ENCODE assay signal across 8 cellular contexts in the genomic region with DNA sequence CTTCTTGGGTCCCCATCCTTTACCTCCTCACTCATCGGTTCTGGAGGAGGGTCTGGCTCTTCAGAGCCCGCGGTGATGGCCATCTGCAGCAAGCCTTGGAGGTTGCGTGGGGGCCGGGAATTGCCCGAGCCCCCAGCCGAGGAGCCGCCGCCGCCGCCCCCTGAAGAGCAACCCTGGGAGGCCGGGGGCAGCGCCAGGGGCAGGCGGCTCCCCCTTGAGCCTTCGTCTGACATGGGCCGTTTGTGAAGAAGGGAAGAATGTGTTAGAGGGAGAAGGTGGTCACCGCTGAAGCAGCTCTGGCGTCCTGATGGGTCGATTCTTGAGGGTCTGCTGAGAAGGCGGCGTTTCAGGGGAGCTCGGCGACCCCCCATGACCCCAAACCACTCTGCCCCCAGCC. TPM values are rescaled to one million over a fixed set of nuclear protein-coding genes. Genes with fewer than 3 reads are reported as not detected.
DNase-seq lines count a peak whose midpoint lies in the region; ATAC-seq and TF ChIP-seq lines count a peak whose summit lies in the region.

No MANE protein-coding gene starts in this region.

- CTCF ChIA-PET in activated CD8-positive, alpha-beta memory T cell treated with anti-CD3 and anti-CD28 coated beads, Interleukin-2, amount 10 ng/mL, durations not matched to agents 7 days and 5 days (lab: Charles Lee): interaction anchor here (1.1 to 3.6 kb wide), 9 partner anchors 13 to 347 kb away, joined by 3 to 18 read pairs (median 4); no protein-coding TSS in a partner anchor

- DNase-seq in activated CD8-positive, alpha-beta memory T cell treated with anti-CD3 and anti-CD28 coated beads, Interleukin-2, amount 10 ng/mL, durations not matched to agents 7 days and 5 days: no peak
- no peak for DNase-seq in activated CD8-positive, alpha-beta memory T cell treated with anti-CD3 and anti-CD28 coated beads, Interleukin-2, amount 50 U/mL, for 4 hours
- no peak for DNase-seq in astrocyte of the cerebellum (ENCODE audit: low read depth)
- no peak for DNase-seq in right lobe of liver
- no peak for DNase-seq in epidermal melanocyte (ENCODE audit: insufficient read length, low spot score)
- DNase-seq in activated CD4-positive, alpha-beta T cell treated with anti-CD3 and anti-CD28 coated beads, Interleukin-2, amount 50 U/mL, for 4 hours: no peak
- no peak for DNase-seq in NCI-H2196 treated with DMSO at 0.1 percent for 48 hours (lab: John Stamatoyannopoulos, UW; ENCODE audit: unreplicated experiment)

- TF ChIP-seq CTCF in astrocyte of the cerebellum (IDR thresholded peaks at IDR 0.05; ENCODE audit: low read depth, low read length, missing control alignments) (no peak), right lobe of liver (IDR thresholded peaks at IDR 0.05) (no peak)

- H3K36me3 ChIP-seq in right lobe of liver (peaks cover 0 to 6% (median 0%) of the 10 kb centered on the region in 4 donors), thymus (ENCODE audit: control insufficient read depth, insufficient read depth) (peaks cover 16% of the 10 kb centered on the region)

- H3K4me3 ChIP-seq in astrocyte of the cerebellum (ENCODE audit: low read depth, low read length) (peak overlapping the region; percentile 82), right lobe of liver (peak overlapping the region; percentile 63 to 77 (median 68)), thymus (ENCODE audit: low read length) (peak overlapping the region; percentile 90)

- WGBS in right lobe of liver (ENCODE audit: insufficient coverage, low coverage, low lambda C conversion rate, missing lambda C conversion rate): 8% methylated on average over 11 of the region's 23 CpGs
- WGBS in thymus: 18% methylated on average over 23 of the region's 23 CpGs

- H3K4me1 Mint-ChIP-seq in activated CD8-positive, alpha-beta memory T cell treated with anti-CD3 and anti-CD28 coated beads, Interleukin-2, amount 10 ng/mL, durations not matched to agents 7 days and 5 days: peaks cover 62% of the 10 kb centered on the region

- peak overlapping the region; percentile 91 for H3K4me3 Mint-ChIP-seq in activated CD8-positive, alpha-beta memory T cell treated with anti-CD3 and anti-CD28 coated beads, Interleukin-2, amount 10 ng/mL, durations not matched to agents 7 days and 5 days

- no peaks in the 10 kb centered on the region for H3K9me3 ChIP-seq in right lobe of liver
- no peaks in the 10 kb centered on the region for H3K9me3 ChIP-seq in thymus (ENCODE audit: control insufficient read depth)

- TF ChIP-seq POLR2A in right lobe of liver (IDR thresholded peaks at IDR 0.05): no peak

- peaks cover 4% of the 10 kb centered on the region for H3K27me3 Mint-ChIP-seq in activated CD8-positive, alpha-beta memory T cell treated with anti-CD3 and anti-CD28 coated beads, Interleukin-2, amount 10 ng/mL, durations not matched to agents 7 days and 5 days

- peak overlapping the region; percentile 98 for H3K27ac Mint-ChIP-seq in activated CD8-positive, alpha-beta memory T cell treated with anti-CD3 and anti-CD28 coated beads, Interleukin-2, amount 10 ng/mL, durations not matched to agents 7 days and 5 days

- H3K36me3 Mint-ChIP-seq in activated CD8-positive, alpha-beta memory T cell treated with anti-CD3 and anti-CD28 coated beads, Interleukin-2, amount 10 ng/mL, durations not matched to agents 7 days and 5 days: peaks cover 4% of the 10 kb centered on the region

- in situ Hi-C loops in astrocyte of the cerebellum (cut with HindIII; ENCODE audit: low sequenced_read_pairs): no loop called here

- H3K27me3 ChIP-seq in right lobe of liver: no peaks in the 10 kb centered on the region
- H3K27me3 ChIP-seq in thymus (ENCODE audit: control insufficient read depth, insufficient read depth): no peaks in the 10 kb centered on the region

- no peak for ATAC-seq in activated CD8-positive, alpha-beta memory T cell treated with anti-CD3 and anti-CD28 coated beads, Interleukin-2, amount 10 ng/mL, durations not matched to agents 7 days and 5 days
- no peak for ATAC-seq in right lobe of liver

- H3K4me1 ChIP-seq in right lobe of liver: peaks cover 0 to 12% (median 0%) of the 10 kb centered on the region in 4 donors
- H3K4me1 ChIP-seq in thymus (ENCODE audit: control insufficient read depth, insufficient read depth, low read length): peaks cover 7% of the 10 kb centered on the region

- intact Hi-C loops in right lobe of liver (cut with DNase I): no loop called here

- no peaks in the 10 kb centered on the region for H3K9me3 Mint-ChIP-seq in activated CD8-positive, alpha-beta memory T cell treated with anti-CD3 and anti-CD28 coated beads, Interleukin-2, amount 10 ng/mL, durations not matched to agents 7 days and 5 days (ENCODE audit: low read depth)

- H3K27ac ChIP-seq in right lobe of liver (peak overlapping the region in 1 of 3 donors; percentile 43), thymus (ENCODE audit: low read depth) (peak overlapping the region; percentile 91)

RNA-seq across cellular contexts. Expression of a gene that starts 0.5 kb away (rescaled TPM):
- total RNA-seq in activated CD8-positive, alpha-beta memory T cell treated with anti-CD3 and anti-CD28 coated beads, Interleukin-2, amount 10 ng/mL, durations not matched to agents 7 days and 5 days: 10 to 100 TPM; 35.0 to 38.2 TPM
- total RNA-seq in right lobe of liver: 10 to 100 TPM; 11.3 to 28.3 (median 15.6) TPM
- 21.8 TPM for polyA plus RNA-seq in thymus

RNA-seq across cellular contexts. Expression of a gene that starts 4.4 kb away (rescaled TPM):
- total RNA-seq in activated CD8-positive, alpha-beta memory T cell treated with anti-CD3 and anti-CD28 coated beads, Interleukin-2, amount 10 ng/mL, durations not matched to agents 7 days and 5 days: 1 to 10 TPM; 6.9 to 9.1 TPM
- total RNA-seq in right lobe of liver: under 1 TPM in 3 of 6 experiments, not detected in 3; 0.20 to 0.29 (median 0.24) TPM
- polyA plus RNA-seq in thymus: 2.9 TPM

RNA-seq across cellular contexts. Expression of a gene that starts 20.6 kb away (rescaled TPM):
- total RNA-seq in activated CD8-positive, alpha-beta memory T cell treated with anti-CD3 and anti-CD28 coated beads, Interleukin-2, amount 10 ng/mL, durations not matched to agents 7 days and 5 days: 100 to 1,000 TPM; 263 to 291 TPM
- 10 to 100 TPM; 26.4 to 39.6 (median 30.2) TPM for total RNA-seq in right lobe of liver
- polyA plus RNA-seq in thymus: 48.5 TPM

RNA-seq across cellular contexts. Expression of a gene that starts 45.8 kb away (rescaled TPM):
- 1 to 10 TPM; 1.2 to 2.4 TPM for total RNA-seq in activated CD8-positive, alpha-beta memory T cell treated with anti-CD3 and anti-CD28 coated beads, Interleukin-2, amount 10 ng/mL, durations not matched to agents 7 days and 5 days
- 1 to 10 TPM; 1.1 to 5.6 (median 2.2) TPM for total RNA-seq in right lobe of liver
- polyA plus RNA-seq in thymus: 2.0 TPM

RNA-seq across cellular contexts. Expression of a gene that starts 50.8 kb away (rescaled TPM):
- total RNA-seq in activated CD8-positive, alpha-beta memory T cell treated with anti-CD3 and anti-CD28 coated beads, Interleukin-2, amount 10 ng/mL, durations not matched to agents 7 days and 5 days: 10 to 100 TPM; 10.4 to 16.0 TPM
- total RNA-seq in right lobe of liver: 10 to 100 TPM in 5 of 6 experiments, 1 to 10 TPM in 1; 8.8 to 22.2 (median 14.0) TPM
- 39.7 TPM for polyA plus RNA-seq in thymus

Comparison
In these comparisons a context has a peak if more than half of its experiments do, and no peak if none do; other contexts are left out.
1. RNA of a gene that starts 4.4 kb away (total RNA-seq): 6.9 to 9.1 TPM in activated CD8-positive, alpha-beta memory T cell treated with anti-CD3 and anti-CD28 coated beads, Interleukin-2, amount 10 ng/mL, durations not matched to agents 7 days and 5 days; 0.20 to 0.29 TPM in right lobe of liver; every median in the first group is over 4 times any median in the second.
2. RNA of a gene that starts 20.6 kb away (total RNA-seq): 263 to 291 TPM in activated CD8-positive, alpha-beta memory T cell treated with anti-CD3 and anti-CD28 coated beads, Interleukin-2, amount 10 ng/mL, durations not matched to agents 7 days and 5 days; 26.4 to 39.6 TPM in right lobe of liver; every median in the first group is over 4 times any median in the second.
3. Peak in every context shown above with its lines, with median percentiles within 50 percentile points of each other: H3K4me3 ChIP-seq.